1 cellular context compared by ENCODE assay signal in genomic region chr10:15589109-15589508, GRCh38.
TF ChIP-seq lines count a peak whose summit lies in the region.

No MANE protein-coding gene starts in this region.

TF ChIP-seq in K562, 482 proteins besides CTCF, POLR2A, EP300 and RAD21 (continued from another document):
- no peak for TF ChIP-seq PBX2 (CRISPR knock-in tag; IDR thresholded peaks at IDR 0.05; ENCODE audit: low read depth)
- 0 out of 2 replicates have a peak, but pooled peaks have one; percentile 1 for TF ChIP-seq PBX2 (tag; conservative IDR thresholded peaks at IDR 0.05; ENCODE audit: low read depth)
- no peak for TF ChIP-seq ZNF445 (CRISPR knock-in tag; IDR thresholded peaks at IDR 0.05; ENCODE audit: low read depth)
